ENCODE assay signal across 8 cellular contexts in the genomic region with DNA sequence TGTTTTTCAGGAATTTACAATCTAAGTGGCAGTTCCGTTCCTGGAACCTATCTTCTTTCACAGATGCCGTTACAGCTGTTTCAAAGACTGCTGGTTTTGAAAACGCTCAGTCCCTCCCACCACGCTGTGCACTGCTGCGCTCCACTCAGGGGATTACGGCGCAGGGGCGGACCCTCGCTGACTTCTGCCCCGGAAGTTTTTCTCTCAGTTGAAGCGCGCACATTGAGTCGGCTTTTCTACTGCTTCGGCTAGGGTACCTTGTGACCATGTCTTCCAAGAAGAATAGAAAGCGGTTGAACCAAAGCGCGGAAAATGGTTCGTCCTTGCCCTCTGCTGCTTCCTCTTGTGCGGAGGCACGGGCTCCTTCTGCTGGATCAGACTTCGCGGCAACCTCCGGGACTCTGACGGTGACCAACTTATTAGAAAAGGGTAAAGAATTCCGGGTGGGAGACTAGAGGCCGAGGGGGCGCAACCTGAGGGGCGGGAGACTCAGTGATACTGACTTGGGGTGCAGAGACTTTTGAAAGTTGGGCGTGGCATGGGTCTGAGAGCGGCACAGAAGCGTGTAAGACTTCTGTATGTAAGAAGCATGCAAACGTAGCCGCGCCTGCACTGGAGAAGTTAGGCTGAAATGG.
DNase-seq lines count a peak whose midpoint lies in the region; ATAC-seq and FAIRE-seq lines count a peak whose summit lies in the region.

No MANE protein-coding gene starts in this region.

- peak; percentile 95 for ATAC-seq in GM21367 (IDR thresholded peaks at IDR 0.05; ENCODE audit: unreplicated experiment)

- peaks cover 2% of the 10 kb centered on the region for H3K36me3 ChIP-seq in NT2/D1 (ENCODE audit: insufficient read depth, insufficient read length, low read length)

- DNase-seq in COLO829 (ENCODE audit: low spot score) (peak; percentile 85), HTR-8/SVneo (ENCODE audit: insufficient read length, low spot score) (peak; percentile 79), NT2/D1 (ENCODE audit: low read depth, low spot score) (peak; percentile 66), midbrain (lab: John Stamatoyannopoulos, UW) (peak; percentile 88)
- DNase-seq in activated CD8-positive, alpha-beta memory T cell treated with anti-CD3 and anti-CD28 coated beads, Interleukin-2, amount 50 U/mL, for 24 hours (ENCODE audit: extremely low read depth), result peak; percentile 76
- DNase-seq in stimulated activated CD8-positive, alpha-beta memory T cell treated with anti-CD3 and anti-CD28 coated beads, Interleukin-2, amount 100 ng/mL, for 48 hours (ENCODE audit: low read depth in 2 of 2), result peak; percentile 66 to 79

- H3K4me3 ChIP-seq in NT2/D1 (ENCODE audit: insufficient read length, low read depth), result peak overlapping the region; percentile 84

- FAIRE-seq in HTR-8/SVneo (lab: Jason Lieb, UNC) (peak; percentile 42), endometrium (lab: Jason Lieb, UNC) (peak; percentile 51)

- no peaks in the 10 kb centered on the region for H3K27me3 ChIP-seq in NT2/D1 (ENCODE audit: insufficient read depth, insufficient read length)

- H3K9me3 ChIP-seq in NT2/D1 (ENCODE audit: insufficient read depth, low read length), result no peaks in the 10 kb centered on the region

- H3K9ac ChIP-seq in NT2/D1 (ENCODE audit: insufficient read length, low read depth), result peak overlapping the region; percentile 92

- H3K4me1 ChIP-seq in NT2/D1 (ENCODE audit: insufficient read depth, insufficient read length), result no peaks in the 10 kb centered on the region

Comparison
In these comparisons a context has a peak if more than half of its experiments do, and no peak if none do; other contexts are left out.
1. Peak in every context shown above with its lines: DNase-seq, ATAC-seq and H3K4me3 ChIP-seq.